7 cellular contexts compared by ENCODE assay signal in genomic region chr7:78213402-78213801, GRCh38.
"Had no signal": no experiment of that assay in that cellular context is flagged by ENCODE, and none has a peak within 500 bp of the region (broad histone marks: within the 10 kb centered on the region; RNA-seq: fewer than 3 reads in every experiment).

No MANE protein-coding gene starts in this region.

- DNase-seq: GDM1, GF-D8 had no signal

- FAIRE-seq: G401.6, GM12878, GM12892, GM18507, GM19239 had no signal

- H3K4me3 ChIP-seq: GM12878 had no signal
